In genomic region chr17:75043789-75044188, GRCh38 we compare ENCODE assay signal across 12 cellular contexts. TPM values are rescaled to one million over a fixed set of nuclear protein-coding genes. Genes with fewer than 3 reads are reported as not detected.
DNase-seq lines count a peak whose midpoint lies in the region; ATAC-seq, FAIRE-seq and TF ChIP-seq lines count a peak whose summit lies in the region.
"Not testable (repeated sequence)": the region's sequence is repeated elsewhere in the genome, so short reads cannot be mapped to it uniquely, and the experiment has no call there.
"Had no signal": no experiment of that assay in that cellular context is flagged by ENCODE, and none has a peak within 500 bp of the region (broad histone marks: within the 10 kb centered on the region; RNA-seq: fewer than 3 reads in every experiment).

No MANE protein-coding gene starts in this region.

- H3K27me3 Mint-ChIP-seq in CD4-positive, alpha-beta T cell; activated T-cell treated with anti-CD3 and anti-CD28 coated beads, Interleukin-2, amount 50 U/mL, for 72 hours (ENCODE audit: low read depth); neural crest cell (ENCODE audit: low read depth): not testable (repeated sequence)

- H3K36me3 Mint-ChIP-seq in CD4-positive, alpha-beta T cell (ENCODE audit: low read depth), result peaks cover 58% of the 10 kb centered on the region
- peaks cover 6 to 14% of the 10 kb centered on the region in 2 donors for H3K36me3 Mint-ChIP-seq in activated T-cell treated with anti-CD3 and anti-CD28 coated beads, Interleukin-2, amount 50 U/mL, for 72 hours (ENCODE audit: insufficient read depth in 2 of 2)
- not testable (repeated sequence) for H3K36me3 Mint-ChIP-seq in neural crest cell (ENCODE audit: low read depth)

- H3K27ac ChIP-seq in CD4-positive, alpha-beta T cell (ENCODE audit: low read depth, low read length); HEK293 (ENCODE audit: extremely low read depth, low read depth, low read length); H1 (ENCODE audit: low read depth, low read length): not testable (repeated sequence)
- H3K27ac ChIP-seq in HUES48 (ENCODE audit: low read depth, low read length) (peak overlapping the region; percentile 33), HUES64 (ENCODE audit: low read depth, low read length) (0 out of 2 replicates have a peak overlapping the region, but pooled peaks have one; percentile 25)

- not testable (repeated sequence) for DNase-seq in CD4-positive, alpha-beta T cell; activated T-cell treated with anti-CD3 and anti-CD28 coated beads, Interleukin-2, amount 50 U/mL, for 72 hours; H1 (ENCODE audit: low read depth in 1 of 2, low spot score in 2 of 2); neural crest cell (ENCODE audit: low read depth, low spot score)
- DNase-seq in cardiac septum (ENCODE audit: low spot score), result peak; percentile 9

- not testable (repeated sequence) for H3K4me1 ChIP-seq in HEK293 (ENCODE audit: control insufficient read depth, insufficient read depth, low read length)
- H3K4me1 ChIP-seq in HUES48 (ENCODE audit: control insufficient read depth, insufficient read depth, low read length) (peaks cover 35% of the 10 kb centered on the region), HUES64 (ENCODE audit: insufficient read depth, low read length) (peaks cover 22% of the 10 kb centered on the region), H1 (replicated peaks in 1 of 4; ENCODE audit: control insufficient read depth in 3 of 4, insufficient read depth in 4 of 4, low read length in 3 of 4) (peaks cover 4 to 18% (median 6%) of the 10 kb centered on the region in 4 experiments; a peak in 6 of 7 replicates)

- not testable (repeated sequence) for H4K8ac ChIP-seq in H1 (ENCODE audit: extremely low read depth, insufficient read depth, low read length)

- not testable (repeated sequence) for H2BK5ac ChIP-seq in H1 (ENCODE audit: low read depth, low read length)

- H3K27me3 ChIP-seq in CD4-positive, alpha-beta T cell (ENCODE audit: control insufficient read depth, insufficient read depth, low read length); HUES48 (ENCODE audit: control insufficient read depth, insufficient read depth, low read length); HUES64 (ENCODE audit: insufficient read depth, low read length); H1 (replicated peaks in 1 of 4; ENCODE audit: control insufficient read depth in 3 of 4, extremely low read depth in 1 of 4, insufficient read depth in 3 of 4, low read length in 3 of 4): not testable (repeated sequence)

- H3K9me3 Mint-ChIP-seq in CD4-positive, alpha-beta T cell; activated T-cell treated with anti-CD3 and anti-CD28 coated beads, Interleukin-2, amount 50 U/mL, for 72 hours; neural crest cell: not testable (repeated sequence)

- not testable (repeated sequence) for H2AK5ac ChIP-seq in H1 (ENCODE audit: low read depth, low read length)

- H3K9me3 ChIP-seq in CD4-positive, alpha-beta T cell (ENCODE audit: control insufficient read depth, low read length); HEK293 (ENCODE audit: control insufficient read depth, insufficient read depth, low read depth, low read length); HUES48 (ENCODE audit: control insufficient read depth, insufficient read depth, low read length); HUES64 (ENCODE audit: insufficient read depth, low read depth, low read length); H1 (ENCODE audit: insufficient read depth in 2 of 2, low read depth in 1 of 2, low read length in 1 of 2): not testable (repeated sequence)

- not testable (repeated sequence) for H4K20me1 ChIP-seq in H1 (replicated peaks in 1 of 2; ENCODE audit: control insufficient read depth in 1 of 2, insufficient read depth in 2 of 2, low read length in 2 of 2)

- peaks cover 8 to 24% of the 10 kb centered on the region in 2 experiments for H3K79me2 ChIP-seq in H1 (ENCODE audit: control insufficient read depth in 1 of 2, insufficient read depth in 2 of 2, low read length in 2 of 2)

- not testable (repeated sequence) for H3K4me2 ChIP-seq in H1 (ENCODE audit: insufficient read depth in 1 of 2, low read depth in 2 of 2, low read length in 2 of 2)

- H3K36me3 ChIP-seq in HEK293 (ENCODE audit: control insufficient read depth in 2 of 2, insufficient read depth in 1 of 2, low read length in 2 of 2), result peaks cover 16 to 37% of the 10 kb centered on the region in 2 experiments
- H3K36me3 ChIP-seq in HUES48 (ENCODE audit: control insufficient read depth, insufficient read depth, low read length), result peaks cover 36% of the 10 kb centered on the region
- H3K36me3 ChIP-seq in HUES64 (ENCODE audit: insufficient read depth, low read length), result peaks cover 38% of the 10 kb centered on the region
- peaks cover 4 to 37% (median 22%) of the 10 kb centered on the region in 4 experiments; a peak in 7 of 8 replicates for H3K36me3 ChIP-seq in H1 (ENCODE audit: control insufficient read depth in 2 of 4, insufficient read depth in 4 of 4, low read length in 3 of 4)

- TF ChIP-seq RAD21 in H1 (IDR thresholded peaks at IDR 0.05 in 1 of 2, conservative IDR thresholded peaks at IDR 0.05 in 1 of 2; ENCODE audit: low read depth in 2 of 2, low read length in 2 of 2), result not testable (repeated sequence)

- peak overlapping the region; percentile 81 for H3K4ac ChIP-seq in H1 (replicated peaks; ENCODE audit: insufficient read length, low read depth, low read length)

- H3K4me1 Mint-ChIP-seq in CD4-positive, alpha-beta T cell (ENCODE audit: low read depth), result peaks cover 38% of the 10 kb centered on the region
- peaks cover 37% of the 10 kb centered on the region for H3K4me1 Mint-ChIP-seq in activated T-cell treated with anti-CD3 and anti-CD28 coated beads, Interleukin-2, amount 50 U/mL, for 72 hours (ENCODE audit: low read depth)
- H3K4me1 Mint-ChIP-seq in neural crest cell, result peaks cover 35% of the 10 kb centered on the region

- not testable (repeated sequence) for H3K23ac ChIP-seq in H1 (ENCODE audit: insufficient read length)

- not testable (repeated sequence) for H3K23me2 ChIP-seq in H1 (ENCODE audit: low read depth, low read length)

- WGBS in HUES64, result 87% methylated on average over 5 of the region's 5 CpGs
- WGBS in H1 (ENCODE audit: extremely low coverage in 1 of 2, insufficient coverage in 1 of 2, insufficient read length in 1 of 2, insufficient replicate concordance in 2 of 2, low coverage in 1 of 2, low lambda C conversion rate in 2 of 2, missing lambda C conversion rate in 1 of 2), 2 experiments, result 82% methylated on average over 4 of the region's 5 CpGs; no CpG with 5 or more reads in 1 of the 2 experiments

- H2BK20ac ChIP-seq in H1 (ENCODE audit: low read length), result 0 out of 2 replicates have a peak overlapping the region, but pooled peaks have one; percentile 72

- peak overlapping the region; percentile 80 for H2BK120ac ChIP-seq in H1 (replicated peaks; ENCODE audit: low read depth, low read length)

- H4K91ac ChIP-seq in H1 (replicated peaks; ENCODE audit: insufficient read length, low read length), result peak overlapping the region; percentile 15

- not testable (repeated sequence) for TF ChIP-seq EP300 in H1 (IDR thresholded peaks at IDR 0.05; ENCODE audit: borderline replicate concordance in 1 of 2, low read depth in 2 of 2, low read length in 2 of 2)

- H2BK12ac ChIP-seq in H1 (ENCODE audit: low read depth, low read length), result not testable (repeated sequence)

- intact Hi-C loops in CD4-positive, alpha-beta T cell (cut with DNase I, micrococcal nuclease); cardiac septum (cut with DNase I): not testable (repeated sequence)

- H3K14ac ChIP-seq in H1 (ENCODE audit: insufficient read length), result not testable (repeated sequence)

- H3K4me3 ChIP-seq in HEK293 (ENCODE audit: low read depth, low read length); HUES48 (ENCODE audit: low read depth, low read length); HUES64 (ENCODE audit: low read length); H1 (ENCODE audit: extremely low read depth in 1 of 4, insufficient read depth in 2 of 4, low read depth in 3 of 4, low read length in 4 of 4): not testable (repeated sequence)

- H3K27ac Mint-ChIP-seq in CD4-positive, alpha-beta T cell; neural crest cell (ENCODE audit: unreplicated experiment): not testable (repeated sequence)
- peak overlapping the region; percentile 31 for H3K27ac Mint-ChIP-seq in activated T-cell treated with anti-CD3 and anti-CD28 coated beads, Interleukin-2, amount 50 U/mL, for 72 hours

- H2BK15ac ChIP-seq in H1 (ENCODE audit: low read length), result not testable (repeated sequence)

- TF ChIP-seq CTCF in CD4-positive, alpha-beta T cell (IDR thresholded peaks at IDR 0.05); HEK293 (tag by site-specific recombination; IDR thresholded peaks at IDR 0.05); H1 (IDR thresholded peaks at IDR 0.05; ENCODE audit: control extremely low read depth in 1 of 3, insufficient read depth in 1 of 3, low read depth in 1 of 3, low read length in 3 of 3); neural crest cell (conservative IDR thresholded peaks at IDR 0.05): not testable (repeated sequence)

- POLR2A ChIA-PET in CD4-positive, alpha-beta T cell (lab: Charles Lee), result not testable (repeated sequence)
- POLR2A ChIA-PET in HEK293 (lab: Yijun Ruan, JAX), result interaction anchor here (0.7 kb wide), 1 partner anchor 197 kb away, joined by 4 read pairs; no protein-coding TSS in a partner anchor
- POLR2A ChIA-PET in H1 (lab: Charles Lee; ENCODE audit: partially characterized antibody), result interaction anchor here (0.7 to 1.8 kb wide), 4 partner anchors 9 to 35 kb away, joined by 3 to 9 read pairs (median 4); partner anchors contain the start of gene MRPL58

- H3K4me3 Mint-ChIP-seq in CD4-positive, alpha-beta T cell, result peak overlapping the region; percentile 15
- H3K4me3 Mint-ChIP-seq in activated T-cell treated with anti-CD3 and anti-CD28 coated beads, Interleukin-2, amount 50 U/mL, for 72 hours, result not testable (repeated sequence)
- H3K4me3 Mint-ChIP-seq in neural crest cell, result peak overlapping the region; percentile 57

- not testable (repeated sequence) for H3K56ac ChIP-seq in H1 (replicated peaks; ENCODE audit: insufficient read length, low read depth, low read length)

- H4K5ac ChIP-seq in H1 (ENCODE audit: insufficient read length, low read depth, low read length), result not testable (repeated sequence)

- not testable (repeated sequence) for FAIRE-seq in H1 (lab: Jason Lieb, UNC)

- ATAC-seq in CD4-positive, alpha-beta T cell (ENCODE audit: poor library complexity); activated T-cell treated with anti-CD3 and anti-CD28 coated beads, Interleukin-2, amount 50 U/mL, for 72 hours (replicated peaks in 1 of 2): not testable (repeated sequence)

- H2AFZ ChIP-seq in H1 (ENCODE audit: low read length), result not testable (repeated sequence)

- not testable (repeated sequence) for H3K18ac ChIP-seq in H1 (ENCODE audit: extremely low read depth, low read length)

- TF ChIP-seq POLR2A in H1 (IDR thresholded peaks at IDR 0.05; ENCODE audit: control extremely low read depth in 1 of 2, low read depth in 2 of 2, low read length in 2 of 2), result not testable (repeated sequence)

- not testable (repeated sequence) for H3K9ac ChIP-seq in HUES48 (ENCODE audit: low read depth, low read length); HUES64 (ENCODE audit: low read depth, low read length); H1 (replicated peaks in 1 of 4; ENCODE audit: extremely low read depth in 1 of 4, low read depth in 3 of 4, low read length in 3 of 4)

- H3K79me1 ChIP-seq in H1 (ENCODE audit: low read depth, low read length), result not testable (repeated sequence)

- CTCF ChIA-PET in CD4-positive, alpha-beta T cell (lab: Charles Lee), result not testable (repeated sequence)
- CTCF ChIA-PET in HEK293 (lab: Yijun Ruan, JAX), result interaction anchor here (0.6 to 1.9 kb wide), 4 partner anchors 16 to 369 kb away, joined by 3 to 7 read pairs (median 4); no protein-coding TSS in a partner anchor
- CTCF ChIA-PET in H1 (lab: Charles Lee; ENCODE audit: partially characterized antibody), result interaction anchor here (0.6 to 2.5 kb wide), 5 partner anchors 16 to 169 kb away, joined by 3 to 9 read pairs (median 4); no protein-coding TSS in a partner anchor

RNA-seq across cellular contexts. Expression of gene ATP5PD, which starts 3.0 kb away (rescaled TPM):
- total RNA-seq in CD4-positive, alpha-beta T cell, result 100 to 1,000 TPM in 1 of 2 experiments, 10 to 100 TPM in 1; 98.5 to 112 TPM
- 254 TPM for polyA plus RNA-seq in HUES64 (2013, experiment 1 of 2)
- polyA plus RNA-seq in HUES64 (2013, experiment 2 of 2), result 305 TPM
- 100 to 1,000 TPM; 125 to 147 TPM for total RNA-seq in activated T-cell treated with anti-CD3 and anti-CD28 coated beads, Interleukin-2, amount 50 U/mL, for 72 hours
- total RNA-seq in H1 (2021; fragmentation: NEBNext Ultra II Directional; extraction: Animal tissue kit (Norgen Biotek cat#: 25700)), result 326 and 335 TPM in 2 replicates
- polyA plus RNA-seq in H1 (2011; rRNA removed), result 254 and 407 TPM in 2 replicates
- polyA plus RNA-seq in H1 (2011; cell fraction: cytosol; rRNA removed), result 359 TPM
- 101 TPM for polyA plus RNA-seq in H1 (2011; cell fraction: nucleus; rRNA removed)
- polyA plus RNA-seq in H1 (2012, experiment 1 of 2), result 445 to 644 TPM (median 486 TPM) in 4 replicates
- 293 TPM for polyA plus RNA-seq in H1 (2012, experiment 2 of 2)
- 532 TPM for polyA plus RNA-seq in H1 (2013, experiment 1 of 2)
- 533 TPM for polyA plus RNA-seq in H1 (2013, experiment 2 of 2)
- polyA minus RNA-seq in H1 (2011; rRNA and poly(A)+ RNA removed), result 160 and 164 TPM in 2 replicates
- polyA minus RNA-seq in H1 (2011; cell fraction: cytosol; rRNA and poly(A)+ RNA removed), result 92.8 TPM
- polyA minus RNA-seq in H1 (2011; cell fraction: nucleus; rRNA and poly(A)+ RNA removed), result 69.1 TPM
- total RNA-seq in cardiac septum (616 TPM), neural crest cell (198 and 208 TPM in 2 replicates)

RNA-seq across cellular contexts. Expression of gene KCTD2, which starts 3.2 kb away (rescaled TPM):
- total RNA-seq in CD4-positive, alpha-beta T cell, result 10 to 100 TPM; 26.1 to 28.0 TPM
- polyA plus RNA-seq in HUES64 (2013, experiment 1 of 2), result 27.8 TPM
- 27.6 TPM for polyA plus RNA-seq in HUES64 (2013, experiment 2 of 2)
- 10 to 100 TPM; 21.4 to 24.1 TPM for total RNA-seq in activated T-cell treated with anti-CD3 and anti-CD28 coated beads, Interleukin-2, amount 50 U/mL, for 72 hours
- total RNA-seq in H1 (2021; fragmentation: NEBNext Ultra II Directional; extraction: Animal tissue kit (Norgen Biotek cat#: 25700)), result 33.7 and 34.1 TPM in 2 replicates
- 32.6 and 36.8 TPM in 2 replicates for polyA plus RNA-seq in H1 (2011; rRNA removed)
- 34.2 TPM for polyA plus RNA-seq in H1 (2011; cell fraction: cytosol; rRNA removed)
- polyA plus RNA-seq in H1 (2011; cell fraction: nucleus; rRNA removed), result 34.2 TPM
- polyA plus RNA-seq in H1 (2012, experiment 1 of 2), result 28.4 to 33.2 TPM (median 30.1 TPM) in 4 replicates
- polyA plus RNA-seq in H1 (2012, experiment 2 of 2), result 27.2 TPM
- 19.6 TPM for polyA plus RNA-seq in H1 (2013, experiment 1 of 2)
- 19.1 TPM for polyA plus RNA-seq in H1 (2013, experiment 2 of 2)
- polyA minus RNA-seq in H1 (2011; rRNA and poly(A)+ RNA removed), result 40.0 and 40.9 TPM in 2 replicates
- 16.6 TPM for polyA minus RNA-seq in H1 (2011; cell fraction: cytosol; rRNA and poly(A)+ RNA removed)
- polyA minus RNA-seq in H1 (2011; cell fraction: nucleus; rRNA and poly(A)+ RNA removed), result 13.5 TPM
- total RNA-seq in cardiac septum, result 43.2 TPM
- 35.2 and 37.8 TPM in 2 replicates for total RNA-seq in neural crest cell

RNA-seq across cellular contexts. Expression of gene MRPL58, which starts 31.3 kb away (rescaled TPM):
- total RNA-seq in CD4-positive, alpha-beta T cell, result 1 to 10 TPM; 5.4 to 7.1 TPM
- 49.1 TPM for polyA plus RNA-seq in HUES64 (2013, experiment 1 of 2)
- 52.9 TPM for polyA plus RNA-seq in HUES64 (2013, experiment 2 of 2)
- 10 to 100 TPM; 39.1 to 50.6 TPM for total RNA-seq in activated T-cell treated with anti-CD3 and anti-CD28 coated beads, Interleukin-2, amount 50 U/mL, for 72 hours
- 48.5 and 49.1 TPM in 2 replicates for total RNA-seq in H1 (2021; fragmentation: NEBNext Ultra II Directional; extraction: Animal tissue kit (Norgen Biotek cat#: 25700))
- polyA plus RNA-seq in H1 (2011; rRNA removed), result 43.2 and 43.6 TPM in 2 replicates
- 73.0 TPM for polyA plus RNA-seq in H1 (2011; cell fraction: cytosol; rRNA removed)
- polyA plus RNA-seq in H1 (2011; cell fraction: nucleus; rRNA removed), result 28.6 TPM
- polyA plus RNA-seq in H1 (2012, experiment 1 of 2), result 34.5 to 60.5 TPM (median 52.3 TPM) in 4 replicates
- polyA plus RNA-seq in H1 (2012, experiment 2 of 2), result 70.9 TPM
- 43.0 TPM for polyA plus RNA-seq in H1 (2013, experiment 1 of 2)
- polyA plus RNA-seq in H1 (2013, experiment 2 of 2), result 40.8 TPM
- polyA minus RNA-seq in H1 (2011; rRNA and poly(A)+ RNA removed), result 16.1 and 20.3 TPM in 2 replicates
- polyA minus RNA-seq in H1 (2011; cell fraction: cytosol; rRNA and poly(A)+ RNA removed), result 14.9 TPM
- 21.0 TPM for polyA minus RNA-seq in H1 (2011; cell fraction: nucleus; rRNA and poly(A)+ RNA removed)
- total RNA-seq in cardiac septum (39.3 TPM), neural crest cell (35.3 and 37.6 TPM in 2 replicates)

RNA-seq across cellular contexts. Expression of gene SLC16A5, which starts 44.0 kb away (rescaled TPM):
- total RNA-seq in CD4-positive, alpha-beta T cell, result 10 to 100 TPM in 1 of 2 experiments, 1 to 10 TPM in 1; 9.2 to 11.0 TPM
- 7.8 TPM for polyA plus RNA-seq in HUES64 (2013, experiment 1 of 2)
- polyA plus RNA-seq in HUES64 (2013, experiment 2 of 2), result 11.9 TPM
- 1 to 10 TPM; 7.5 to 9.8 TPM for total RNA-seq in activated T-cell treated with anti-CD3 and anti-CD28 coated beads, Interleukin-2, amount 50 U/mL, for 72 hours
- 16.6 and 17.1 TPM in 2 replicates for total RNA-seq in H1 (2021; fragmentation: NEBNext Ultra II Directional; extraction: Animal tissue kit (Norgen Biotek cat#: 25700))
- polyA plus RNA-seq in H1 (2011; rRNA removed), result 34.7 and 54.8 TPM in 2 replicates
- 28.9 TPM for polyA plus RNA-seq in H1 (2011; cell fraction: cytosol; rRNA removed)
- polyA plus RNA-seq in H1 (2011; cell fraction: nucleus; rRNA removed), result 82.9 TPM
- polyA plus RNA-seq in H1 (2012, experiment 1 of 2), result 14.3 to 26.5 TPM (median 20.8 TPM) in 4 replicates
- 12.9 TPM for polyA plus RNA-seq in H1 (2012, experiment 2 of 2)
- 22.7 TPM for polyA plus RNA-seq in H1 (2013, experiment 1 of 2)
- 21.6 TPM for polyA plus RNA-seq in H1 (2013, experiment 2 of 2)
- polyA minus RNA-seq in H1 (2011; rRNA and poly(A)+ RNA removed), result 15.2 and 17.8 TPM in 2 replicates
- polyA minus RNA-seq in H1 (2011; cell fraction: cytosol; rRNA and poly(A)+ RNA removed), result 11.3 TPM
- polyA minus RNA-seq in H1 (2011; cell fraction: nucleus; rRNA and poly(A)+ RNA removed), result 24.1 TPM
- total RNA-seq in cardiac septum (22.7 TPM), neural crest cell (6.0 and 7.3 TPM in 2 replicates)
- total RNA-seq: A172, Daoy had no signal

RNA-seq across cellular contexts. Expression of gene CDR2L, which starts 56.4 kb away (rescaled TPM):
- under 1 TPM in 1 of 2 experiments, not detected in 1; 0.08 TPM for total RNA-seq in CD4-positive, alpha-beta T cell
- polyA plus RNA-seq in HUES64 (2013, experiment 1 of 2), result 16.6 TPM
- 16.5 TPM for polyA plus RNA-seq in HUES64 (2013, experiment 2 of 2)
- total RNA-seq in activated T-cell treated with anti-CD3 and anti-CD28 coated beads, Interleukin-2, amount 50 U/mL, for 72 hours, result under 1 TPM; 0.56 to 0.72 TPM
- 38.1 and 40.5 TPM in 2 replicates for total RNA-seq in H1 (2021; fragmentation: NEBNext Ultra II Directional; extraction: Animal tissue kit (Norgen Biotek cat#: 25700))
- polyA plus RNA-seq in H1 (2011; rRNA removed), result 20.4 and 26.8 TPM in 2 replicates
- 18.7 TPM for polyA plus RNA-seq in H1 (2011; cell fraction: cytosol; rRNA removed)
- polyA plus RNA-seq in H1 (2011; cell fraction: nucleus; rRNA removed), result 23.7 TPM
- polyA plus RNA-seq in H1 (2012, experiment 1 of 2), result 20.6 to 28.4 TPM (median 25.9 TPM) in 4 replicates
- 25.8 TPM for polyA plus RNA-seq in H1 (2012, experiment 2 of 2)
- polyA plus RNA-seq in H1 (2013, experiment 1 of 2), result 20.0 TPM
- 19.3 TPM for polyA plus RNA-seq in H1 (2013, experiment 2 of 2)
- 8.6 and 12.3 TPM in 2 replicates for polyA minus RNA-seq in H1 (2011; rRNA and poly(A)+ RNA removed)
- 16.4 TPM for polyA minus RNA-seq in H1 (2011; cell fraction: cytosol; rRNA and poly(A)+ RNA removed)
- polyA minus RNA-seq in H1 (2011; cell fraction: nucleus; rRNA and poly(A)+ RNA removed), result 10.2 TPM
- 20.1 TPM for total RNA-seq in cardiac septum
- 24.0 and 24.1 TPM in 2 replicates for total RNA-seq in neural crest cell
- total RNA-seq: B cell had no signal
- polyA plus RNA-seq: CD4-positive, alpha-beta memory T cell had no signal
